Comparison of ENCODE assay signal across 13 cellular contexts in genomic region chr2:7133521-7133920, GRCh38.
DNase-seq lines count a peak whose midpoint lies in the region; ATAC-seq and TF ChIP-seq lines count a peak whose summit lies in the region.
"Had no signal": no experiment of that assay in that cellular context is flagged by ENCODE, and none has a peak within 500 bp of the region (broad histone marks: within the 10 kb centered on the region; RNA-seq: fewer than 3 reads in every experiment).

No MANE protein-coding gene starts in this region.

- no peaks in the 10 kb centered on the region for H3K4me1 Mint-ChIP-seq in nephron progenitor cell
- H3K4me1 Mint-ChIP-seq in activated T-cell treated with anti-CD3 and anti-CD28 coated beads, Interleukin-2, amount 50 U/mL, for 72 hours (ENCODE audit: low read depth) = no peaks in the 10 kb centered on the region
- H3K4me1 Mint-ChIP-seq: activated B cell treated with CpG ODN at 0.5 μM for 24 hours had no signal

- no peak for ATAC-seq in activated T-cell treated with anti-CD3 and anti-CD28 coated beads, Interleukin-2, amount 50 U/mL, for 72 hours (replicated peaks in 1 of 2)
- ATAC-seq: mucosa of descending colon had no signal

- H3K27me3 Mint-ChIP-seq in nephron progenitor cell (ENCODE audit: low read depth, poor library complexity) = no peaks in the 10 kb centered on the region
- no peaks in the 10 kb centered on the region for H3K27me3 Mint-ChIP-seq in activated T-cell treated with anti-CD3 and anti-CD28 coated beads, Interleukin-2, amount 50 U/mL, for 72 hours (ENCODE audit: low read depth)

- no peak overlapping the region for H3K27ac ChIP-seq in HL-60 (replicated peaks)
- H3K27ac ChIP-seq: 22Rv1 had no signal

- TF ChIP-seq CTCF in HL-60 (IDR thresholded peaks at IDR 0.05; ENCODE audit: insufficient read depth, low read length) (peak; percentile 17), nephron progenitor cell (IDR thresholded peaks at IDR 0.05) (no peak)

- H3K4me1 ChIP-seq in adipocyte (ENCODE audit: control insufficient read depth, insufficient read depth, low read length) = no peaks in the 10 kb centered on the region

- H3K9me3 ChIP-seq in adipocyte (ENCODE audit: control insufficient read depth, low read length) = no peaks in the 10 kb centered on the region
- H3K9me3 ChIP-seq: mucosa of descending colon had no signal

- no peak overlapping the region for H3K27ac Mint-ChIP-seq in nephron progenitor cell
- H3K27ac Mint-ChIP-seq in activated T-cell treated with anti-CD3 and anti-CD28 coated beads, Interleukin-2, amount 50 U/mL, for 72 hours = no peak overlapping the region
- H3K27ac Mint-ChIP-seq: activated B cell treated with CpG ODN at 0.5 μM for 24 hours had no signal

- no peaks in the 10 kb centered on the region for H3K36me3 ChIP-seq in adipocyte (ENCODE audit: control insufficient read depth, insufficient read depth, low read length, severe bottlenecking)

- H3K36me3 Mint-ChIP-seq in nephron progenitor cell (ENCODE audit: low read depth) = no peaks in the 10 kb centered on the region
- no peaks in the 10 kb centered on the region for H3K36me3 Mint-ChIP-seq in activated T-cell treated with anti-CD3 and anti-CD28 coated beads, Interleukin-2, amount 50 U/mL, for 72 hours (ENCODE audit: insufficient read depth in 2 of 2)

- peaks cover 2% of the 10 kb centered on the region for H3K27me3 ChIP-seq in HL-60 (ENCODE audit: insufficient read depth, poor library complexity, severe bottlenecking)
- H3K27me3 ChIP-seq in adipocyte (replicated peaks; ENCODE audit: control insufficient read depth, insufficient read depth, low read length) = no peaks in the 10 kb centered on the region

- H3K4me3 Mint-ChIP-seq in nephron progenitor cell = no peak overlapping the region
- H3K4me3 Mint-ChIP-seq in activated T-cell treated with anti-CD3 and anti-CD28 coated beads, Interleukin-2, amount 50 U/mL, for 72 hours = no peak overlapping the region
- H3K4me3 Mint-ChIP-seq: activated B cell treated with CpG ODN at 0.5 μM for 24 hours had no signal

- H3K9ac ChIP-seq in adipocyte (ENCODE audit: low read length) = no peak overlapping the region

- H3K4me3 ChIP-seq in HL-60 (replicated peaks; ENCODE audit: insufficient read depth, low read length) (no peak overlapping the region), adipocyte (ENCODE audit: low read length) (no peak overlapping the region)
- H3K4me3 ChIP-seq: mucosa of descending colon had no signal

- peaks cover 1% of the 10 kb centered on the region for H3K9me3 Mint-ChIP-seq in nephron progenitor cell
- H3K9me3 Mint-ChIP-seq in activated T-cell treated with anti-CD3 and anti-CD28 coated beads, Interleukin-2, amount 50 U/mL, for 72 hours = peaks cover 0 to under 1% of the 10 kb centered on the region in 2 donors
- H3K9me3 Mint-ChIP-seq: activated B cell treated with CpG ODN at 0.5 μM for 24 hours had no signal

- peak; percentile 16 for DNase-seq in DMS 273 (lab: John Stamatoyannopoulos, UW; ENCODE audit: unreplicated experiment)
- DNase-seq in DMS 273 treated with DMSO at 0.1 percent for 48 hours (lab: John Stamatoyannopoulos, UW) = no peak
- DNase-seq in HL-60 (ENCODE audit: low read depth in 1 of 2, low spot score in 1 of 2) = no peak
- peak; percentile 13 for DNase-seq in adipocyte (ENCODE audit: low read depth)
- peak; percentile 16 for DNase-seq in nephron progenitor cell
- no peak for DNase-seq in activated T-cell treated with anti-CD3 and anti-CD28 coated beads, Interleukin-2, amount 50 U/mL, for 72 hours
- no peak for DNase-seq in AG08395 (ENCODE audit: low spot score)
- no peak for DNase-seq in DMS79 (lab: John Stamatoyannopoulos, UW)
- DNase-seq: activated B cell treated with CpG ODN at 0.5 μM for 24 hours, anterior cingulate cortex, retina had no signal

Comparison
In these comparisons a context has a peak if more than half of its experiments do, and no peak if none do; other contexts are left out.
1. DNase-seq: peak in DMS 273 (single experiment), adipocyte (single experiment) and nephron progenitor cell (single experiment); none in DMS 273 treated with DMSO at 0.1 percent for 48 hours (single experiment), HL-60 (0 of 2), activated T-cell treated with anti-CD3 and anti-CD28 coated beads, Interleukin-2, amount 50 U/mL, for 72 hours (0 of 2), AG08395 (single experiment) and DMS79 (single experiment).